ENCODE assay signal across 17 cellular contexts in genomic region chr4:1317177-1318045, GRCh38.
"Had no signal": no experiment of that assay in that cellular context is flagged by ENCODE, and none has a peak within 500 bp of the region (broad histone marks: within the 10 kb centered on the region; RNA-seq: fewer than 3 reads in every experiment).

No MANE protein-coding gene starts in this region.

- H3K4me2 ChIP-seq: hepatocyte, neural progenitor cell, SK-N-SH, smooth muscle cell had no signal

- ATAC-seq: activated T-cell treated with anti-CD3 and anti-CD28 coated beads, Interleukin-2, amount 50 U/mL, for 4 hours had no signal

- H3K27me3 ChIP-seq: hepatocyte, neural progenitor cell, ovary, right lobe of liver had no signal

- H3K36me3 ChIP-seq: neural progenitor cell had no signal

- H3K9me3 ChIP-seq: mucosa of descending colon, ovary, psoas muscle, right lobe of liver, SK-N-SH had no signal

- H3K4me1 Mint-ChIP-seq: neural progenitor cell; stimulated activated memory B cell treated with anti-CD40 and anti-IgM and Interleukin-4, amounts not matched to agents 10 μg/mL and 1 μg/mL and 100 μg/mL, for 72 hours had no signal

- H3K27ac Mint-ChIP-seq: activated naive CD4-positive, alpha-beta T cell treated with anti-CD3 and anti-CD28 coated beads, Interleukin-2, amount 50 U/mL, for 24 hours; memory B cell; neural progenitor cell; stimulated activated memory B cell treated with anti-CD40 and anti-IgM and Interleukin-4, amounts not matched to agents 10 μg/mL and 1 μg/mL and 100 μg/mL, for 72 hours had no signal

- H3K4me3 ChIP-seq: hepatocyte, mucosa of descending colon, neural progenitor cell, ovary, psoas muscle, right lobe of liver, smooth muscle cell had no signal

- H3K4me3 Mint-ChIP-seq: activated naive CD4-positive, alpha-beta T cell treated with anti-CD3 and anti-CD28 coated beads, Interleukin-2, amount 50 U/mL, for 24 hours; activated T-cell treated with anti-CD3 and anti-CD28 coated beads, Interleukin-2, amount 50 U/mL, for 4 hours; memory B cell; stimulated activated memory B cell treated with anti-CD40 and anti-IgM and Interleukin-4, amounts not matched to agents 10 μg/mL and 1 μg/mL and 100 μg/mL, for 72 hours; T-helper 2 cell treated with Interferon-gamma antibody and Interleukin-4, amounts not matched to agents 5 μg/mL and 100 μg/mL, for 36 hours had no signal

- H3K27ac ChIP-seq: hepatocyte, neural progenitor cell, ovary, psoas muscle, right lobe of liver had no signal

- H3K9ac ChIP-seq: neural progenitor cell, SK-N-SH had no signal

- DNase-seq: activated CD8-positive, alpha-beta memory T cell treated with anti-CD3 and anti-CD28 coated beads, Interleukin-2, amount 50 U/mL, for 4 hours; activated T-cell treated with anti-CD3 and anti-CD28 coated beads, Interleukin-2, amount 50 U/mL, for 4 hours; foreskin fibroblast; naive B cell; ovary; SK-N-SH; stimulated activated CD4-positive, alpha-beta T cell treated with anti-CD3 and anti-CD28 coated beads, Interleukin-4, amount 100 ng/mL, for 4 hours had no signal

- H3K4me1 ChIP-seq: neural progenitor cell, right lobe of liver had no signal

- H3K27me3 Mint-ChIP-seq: activated naive CD4-positive, alpha-beta T cell treated with anti-CD3 and anti-CD28 coated beads, Interleukin-2, amount 50 U/mL, for 24 hours; memory B cell; naive B cell; stimulated activated memory B cell treated with anti-CD40 and anti-IgM and Interleukin-4, amounts not matched to agents 10 μg/mL and 1 μg/mL and 100 μg/mL, for 72 hours had no signal

- H2AFZ ChIP-seq: hepatocyte, neural progenitor cell had no signal

- H3K9me3 Mint-ChIP-seq: activated naive CD4-positive, alpha-beta T cell treated with anti-CD3 and anti-CD28 coated beads, Interleukin-2, amount 50 U/mL, for 24 hours; activated T-cell treated with anti-CD3 and anti-CD28 coated beads, Interleukin-2, amount 50 U/mL, for 4 hours; neural progenitor cell; T-helper 2 cell treated with Interferon-gamma antibody and Interleukin-4, amounts not matched to agents 5 μg/mL and 100 μg/mL, for 36 hours had no signal
